27 cellular contexts compared by ENCODE assay signal in genomic region chr15:101841656-101842055, GRCh38. TPM values are rescaled to one million over a fixed set of nuclear protein-coding genes. Genes with fewer than 3 reads are reported as not detected.
"Had no signal": no experiment of that assay in that cellular context is flagged by ENCODE, and none has a peak within 500 bp of the region (broad histone marks: within the 10 kb centered on the region; RNA-seq: fewer than 3 reads in every experiment).

No MANE protein-coding gene starts in this region.

- H3K4me1 Mint-ChIP-seq: activated naive CD4-positive, alpha-beta T cell treated with anti-CD3 and anti-CD28 coated beads, Interleukin-2, amount 50 U/mL, for 24 hours had no signal

- H3K4me3 Mint-ChIP-seq: activated CD8-positive, alpha-beta T cell treated with anti-CD3 and anti-CD28 coated beads, Interleukin-2, amount 10 ng/mL, durations not matched to agents 7 days and 5 days; activated naive CD4-positive, alpha-beta T cell treated with anti-CD3 and anti-CD28 coated beads, Interleukin-2, amount 50 U/mL, for 24 hours; T-helper 17 cell; WTC11 had no signal

- H3K36me3 Mint-ChIP-seq: activated naive CD4-positive, alpha-beta T cell treated with anti-CD3 and anti-CD28 coated beads, Interleukin-2, amount 50 U/mL, for 24 hours; WTC11 had no signal

- ATAC-seq: activated CD8-positive, alpha-beta T cell treated with anti-CD3 and anti-CD28 coated beads, Interleukin-2, amount 10 ng/mL, durations not matched to agents 7 days and 5 days; PC-3; T-helper 17 cell; WTC11 had no signal

- H3K27ac Mint-ChIP-seq: activated CD8-positive, alpha-beta T cell treated with anti-CD3 and anti-CD28 coated beads, Interleukin-2, amount 10 ng/mL, durations not matched to agents 7 days and 5 days; activated naive CD4-positive, alpha-beta T cell treated with anti-CD3 and anti-CD28 coated beads, Interleukin-2, amount 50 U/mL, for 24 hours; T-helper 17 cell; WTC11 had no signal

- H3K27ac ChIP-seq: breast epithelium, coronary artery had no signal

- H3K36me3 ChIP-seq: breast epithelium had no signal

- H3K4me1 ChIP-seq: breast epithelium had no signal

- H3K9me3 Mint-ChIP-seq: activated naive CD4-positive, alpha-beta T cell treated with anti-CD3 and anti-CD28 coated beads, Interleukin-2, amount 50 U/mL, for 24 hours had no signal

- DNase-seq: activated CD4-positive, alpha-beta T cell treated with anti-CD3 and anti-CD28 coated beads for 48 hours; activated CD4-positive, alpha-beta T cell treated with anti-CD3 and anti-CD28 coated beads, Interleukin-2, amount 50 U/mL, for 4 hours; activated CD4-positive, CD25-positive, alpha-beta regulatory T cell treated with anti-CD3 and anti-CD28 coated beads, Interleukin-2, amount 50 U/mL, for 72 hours; activated CD8-positive, alpha-beta memory T cell treated with anti-CD3 and anti-CD28 coated beads, Interleukin-2, amount 50 U/mL, for 48 hours; activated CD8-positive, alpha-beta T cell treated with anti-CD3 and anti-CD28 coated beads, Interleukin-2, amount 10 ng/mL, durations not matched to agents 7 days and 5 days; activated naive CD4-positive, alpha-beta T cell; activated T-cell treated with anti-CD3 and anti-CD28 coated beads, Interleukin-2, amount 50 U/mL, for 1 hour; aorta; caudate nucleus; NCI-H1092; NCI-H1417; NCI-H1694; NCI-H2029; NCI-H226; NCI-H526; NCI-H774; PC-3; SHP77 treated with DMSO at 0.1 percent for 48 hours; T-helper 17 cell; T-helper 9 cell had no signal

- H3K4me3 ChIP-seq: breast epithelium, coronary artery had no signal

RNA-seq across cellular contexts. Expression of gene OR4F15, which starts 29.7 kb away (rescaled TPM):
- total RNA-seq: activated CD8-positive, alpha-beta T cell treated with anti-CD3 and anti-CD28 coated beads, Interleukin-2, amount 10 ng/mL, durations not matched to agents 7 days and 5 days; aorta; breast epithelium; cerebellum; MCF 10A; NCI-H460; PC-3; T-helper 17 cell; WTC11 had no signal

RNA-seq across cellular contexts. Expression of gene OR4F6, which starts 38.3 kb away (rescaled TPM):
- total RNA-seq: activated CD8-positive, alpha-beta T cell treated with anti-CD3 and anti-CD28 coated beads, Interleukin-2, amount 10 ng/mL, durations not matched to agents 7 days and 5 days; aorta; breast epithelium; cerebellum; MCF 10A; NCI-H460; PC-3; T-helper 17 cell; WTC11 had no signal
